ENCODE assay signal across 16 cellular contexts in genomic region chr2:1849450-1849849, GRCh38.
DNase-seq lines count a peak whose midpoint lies in the region; ATAC-seq, FAIRE-seq and TF ChIP-seq lines count a peak whose summit lies in the region.
"Had no signal": no experiment of that assay in that cellular context is flagged by ENCODE, and none has a peak within 500 bp of the region (broad histone marks: within the 10 kb centered on the region; RNA-seq: fewer than 3 reads in every experiment).

No MANE protein-coding gene starts in this region.

- no peaks in the 10 kb centered on the region for H3K23me2 ChIP-seq in H1 (ENCODE audit: low read depth, low read length)

- H3K27me3 ChIP-seq in left ventricle myocardium inferior (ENCODE audit: low read depth) (peaks cover 81% of the 10 kb centered on the region), H1 (replicated peaks in 1 of 4; ENCODE audit: control insufficient read depth in 3 of 4, extremely low read depth in 1 of 4, insufficient read depth in 3 of 4, low read length in 3 of 4) (no peaks in the 10 kb centered on the region), osteoblast (ENCODE audit: insufficient read depth, low read length) (peaks cover 29% of the 10 kb centered on the region), aorta (ENCODE audit: control insufficient read depth in 1 of 2, insufficient read depth in 2 of 2, low read length in 1 of 2) (no peaks in the 10 kb centered on the region), mesenchymal stem cell (ENCODE audit: control insufficient read depth in 1 of 2, insufficient read depth in 1 of 2, low read length in 2 of 2) (peaks cover 53 to 87% of the 10 kb centered on the region in 2 experiments)

- H3K4me2 ChIP-seq in H1 (ENCODE audit: insufficient read depth in 1 of 2, low read depth in 2 of 2, low read length in 2 of 2) (no peak overlapping the region), osteoblast (ENCODE audit: insufficient read depth, low read length) (no peak overlapping the region), mesenchymal stem cell (ENCODE audit: low read length, poor library complexity, severe bottlenecking) (no peak overlapping the region)

- H2BK15ac ChIP-seq in H1 (ENCODE audit: low read length) (no peak overlapping the region; the same call in 1 of the 2 replicates), mesenchymal stem cell (ENCODE audit: low read depth, poor library complexity, severe bottlenecking) (no peak overlapping the region)

- H4K91ac ChIP-seq in H1 (replicated peaks; ENCODE audit: insufficient read length, low read length) (no peak overlapping the region), mesenchymal stem cell (ENCODE audit: low read length) (no peak overlapping the region)

- H3K14ac ChIP-seq in H1 (ENCODE audit: insufficient read length) (no peak overlapping the region), mesenchymal stem cell (ENCODE audit: low read length in 2 of 2) (no peak overlapping the region)

- no peak for TF ChIP-seq POLR2A in H1 (IDR thresholded peaks at IDR 0.05; ENCODE audit: control extremely low read depth in 1 of 2, low read depth in 2 of 2, low read length in 2 of 2)

- no peaks in the 10 kb centered on the region for H4K20me1 ChIP-seq in H1 (replicated peaks in 1 of 2; ENCODE audit: control insufficient read depth in 1 of 2, insufficient read depth in 2 of 2, low read length in 2 of 2)
- no peaks in the 10 kb centered on the region for H4K20me1 ChIP-seq in osteoblast (ENCODE audit: insufficient read depth, low read length)

- H3K27ac ChIP-seq in left ventricle myocardium inferior (replicated peaks) (no peak overlapping the region), H1 (ENCODE audit: low read depth, low read length) (no peak overlapping the region), osteoblast (ENCODE audit: low read depth, low read length) (no peak overlapping the region), aorta (ENCODE audit: low read depth in 1 of 2, low read length in 2 of 2) (no peak overlapping the region), mesenchymal stem cell (ENCODE audit: low read length, poor library complexity, severe bottlenecking) (no peak overlapping the region)
- H3K27ac ChIP-seq: 22Rv1, C4-2B had no signal

- intact Hi-C loops in cardiac septum (cut with DNase I) = no loop called here
- intact Hi-C loops in left ventricle myocardium inferior (cut with micrococcal nuclease) = no loop called here
- intact Hi-C loops in aorta (cut with DNase I) = no loop called here

- H3K4me3 ChIP-seq in left ventricle myocardium inferior (no peak overlapping the region), H1 (ENCODE audit: extremely low read depth in 1 of 4, insufficient read depth in 2 of 4, low read depth in 3 of 4, low read length in 4 of 4) (no peak overlapping the region), osteoblast (ENCODE audit: insufficient read depth, low read length) (no peak overlapping the region), aorta (ENCODE audit: low read length in 2 of 2) (no peak overlapping the region), mesenchymal stem cell (ENCODE audit: insufficient read depth in 1 of 2, low read depth in 1 of 2, low read length in 2 of 2) (no peak overlapping the region)
- H3K4me3 ChIP-seq: GM12878 had no signal

- ATAC-seq in aorta (ENCODE audit: low FRiP score) (peak; percentile 38), HG03025 (IDR thresholded peaks at IDR 0.05; ENCODE audit: low FRiP score, unreplicated experiment) (no peak)
- ATAC-seq: GM12878, HCT116 had no signal

- TF ChIP-seq RAD21 in H1 (IDR thresholded peaks at IDR 0.05 in 1 of 2, conservative IDR thresholded peaks at IDR 0.05 in 1 of 2; ENCODE audit: low read depth in 2 of 2, low read length in 2 of 2) = no peak

- H2BK5ac ChIP-seq in H1 (ENCODE audit: low read depth, low read length) (no peak overlapping the region), mesenchymal stem cell (ENCODE audit: low read depth, low read length, poor library complexity, severe bottlenecking) (no peak overlapping the region)

- H3K18ac ChIP-seq in H1 (ENCODE audit: extremely low read depth, low read length) = no peak overlapping the region
- no peak overlapping the region for H3K18ac ChIP-seq in mesenchymal stem cell (ENCODE audit: low read depth in 1 of 2, low read length in 2 of 2)

- H3K4ac ChIP-seq in H1 (replicated peaks; ENCODE audit: insufficient read length, low read depth, low read length) = no peak overlapping the region
- H3K4ac ChIP-seq in mesenchymal stem cell (ENCODE audit: low read depth in 1 of 2, low read length in 2 of 2) = no peak overlapping the region

- H2BK120ac ChIP-seq in H1 (replicated peaks; ENCODE audit: low read depth, low read length) = no peak overlapping the region
- no peak overlapping the region for H2BK120ac ChIP-seq in mesenchymal stem cell (ENCODE audit: low read depth, low read length)

- CTCF ChIA-PET in H1 (lab: Charles Lee; ENCODE audit: partially characterized antibody) = interaction anchor here (0.6 to 1.2 kb wide), 5 partner anchors 9 to 1575 kb away, joined by 3 to 5 read pairs (median 4); no protein-coding TSS in a partner anchor

- DNase-seq in cardiac septum (ENCODE audit: low spot score) = peak; percentile 70
- no peak for DNase-seq in left ventricle myocardium inferior
- no peak for DNase-seq in H1 (ENCODE audit: low read depth in 1 of 2, low spot score in 2 of 2)
- peak; percentile 66 for DNase-seq in osteoblast (ENCODE audit: insufficient read length, low spot score, missing footprints)
- no peak for DNase-seq in aorta
- no peak for DNase-seq in mesenchymal stem cell
- no peak for DNase-seq in NCI-H2107 treated with DMSO at 0.1 percent for 48 hours (lab: John Stamatoyannopoulos, UW; ENCODE audit: unreplicated experiment)
- DNase-seq: AML-193; CD4-positive, alpha-beta memory T cell; DMS79 had no signal

- H3K9ac ChIP-seq in H1 (replicated peaks in 1 of 4; ENCODE audit: extremely low read depth in 1 of 4, low read depth in 3 of 4, low read length in 3 of 4) = no peak overlapping the region
- no peak overlapping the region for H3K9ac ChIP-seq in mesenchymal stem cell (ENCODE audit: low read length)

- no peaks in the 10 kb centered on the region for H3K36me3 ChIP-seq in left ventricle myocardium inferior
- H3K36me3 ChIP-seq in H1 (ENCODE audit: control insufficient read depth in 2 of 4, insufficient read depth in 4 of 4, low read length in 3 of 4) = no peaks in the 10 kb centered on the region
- H3K36me3 ChIP-seq in osteoblast (ENCODE audit: insufficient read depth, low read length) = no peaks in the 10 kb centered on the region
- H3K36me3 ChIP-seq in aorta (ENCODE audit: control insufficient read depth in 1 of 2, insufficient read depth in 2 of 2, low read length in 1 of 2) = no peaks in the 10 kb centered on the region
- no peaks in the 10 kb centered on the region for H3K36me3 ChIP-seq in mesenchymal stem cell (ENCODE audit: control insufficient read depth in 1 of 2, insufficient read depth in 2 of 2, low read depth in 1 of 2, low read length in 2 of 2)

- peaks cover 2% of the 10 kb centered on the region for H3K4me1 ChIP-seq in left ventricle myocardium inferior
- H3K4me1 ChIP-seq in H1 (replicated peaks in 1 of 4; ENCODE audit: control insufficient read depth in 3 of 4, insufficient read depth in 4 of 4, low read length in 3 of 4) = peaks cover 0 to 10% (median 3%) of the 10 kb centered on the region in 4 experiments; a peak in 4 of 7 replicates
- no peaks in the 10 kb centered on the region for H3K4me1 ChIP-seq in osteoblast (ENCODE audit: insufficient read depth, low read length)
- no peaks in the 10 kb centered on the region for H3K4me1 ChIP-seq in aorta (ENCODE audit: control insufficient read depth in 1 of 2, insufficient read depth in 2 of 2, low read length in 2 of 2)
- H3K4me1 ChIP-seq in mesenchymal stem cell (ENCODE audit: control insufficient read depth, insufficient read depth, low read depth, low read length) = peaks cover 2% of the 10 kb centered on the region

- TF ChIP-seq EP300 in H1 (IDR thresholded peaks at IDR 0.05; ENCODE audit: borderline replicate concordance in 1 of 2, low read depth in 2 of 2, low read length in 2 of 2) = no peak

- H3K9me3 ChIP-seq in left ventricle myocardium inferior (replicated peaks) (no peaks in the 10 kb centered on the region), H1 (ENCODE audit: insufficient read depth in 2 of 2, low read depth in 1 of 2, low read length in 1 of 2) (no peaks in the 10 kb centered on the region), osteoblast (ENCODE audit: low read depth, low read length) (no peaks in the 10 kb centered on the region), aorta (ENCODE audit: control insufficient read depth, low read length) (no peaks in the 10 kb centered on the region), mesenchymal stem cell (ENCODE audit: control insufficient read depth, low read length) (no peaks in the 10 kb centered on the region)

- peak overlapping the region; percentile 1; the same call in 1 of the 2 replicates for H2BK12ac ChIP-seq in H1 (ENCODE audit: low read depth, low read length)
- H2BK12ac ChIP-seq in mesenchymal stem cell (ENCODE audit: low read length in 2 of 2) = no peak overlapping the region

- no peak overlapping the region for H2BK20ac ChIP-seq in H1 (ENCODE audit: low read length)

- no peaks in the 10 kb centered on the region for H3K79me2 ChIP-seq in H1 (ENCODE audit: control insufficient read depth in 1 of 2, insufficient read depth in 2 of 2, low read length in 2 of 2)
- no peaks in the 10 kb centered on the region for H3K79me2 ChIP-seq in osteoblast (ENCODE audit: insufficient read depth, low read length)

- TF ChIP-seq CTCF in left ventricle myocardium inferior (IDR thresholded peaks at IDR 0.05; ENCODE audit: borderline replicate concordance) (no peak), H1 (IDR thresholded peaks at IDR 0.05; ENCODE audit: control extremely low read depth in 1 of 3, insufficient read depth in 1 of 3, low read depth in 1 of 3, low read length in 3 of 3) (no peak), osteoblast (IDR thresholded peaks at IDR 0.05; ENCODE audit: extremely low read depth, low read depth, low read length) (no peak)

- H3K23ac ChIP-seq in H1 (ENCODE audit: insufficient read length) = no peak overlapping the region
- H3K23ac ChIP-seq in mesenchymal stem cell (ENCODE audit: low read length in 2 of 2) = no peak overlapping the region

- no peak overlapping the region for H3K56ac ChIP-seq in H1 (replicated peaks; ENCODE audit: insufficient read length, low read depth, low read length)

- WGBS in H1 (ENCODE audit: extremely low coverage in 1 of 2, insufficient coverage in 1 of 2, insufficient read length in 1 of 2, insufficient replicate concordance in 2 of 2, low coverage in 1 of 2, low lambda C conversion rate in 2 of 2, missing lambda C conversion rate in 1 of 2), 2 experiments = 78% methylated on average over 10 of the region's 10 CpGs; no CpG with 5 or more reads in 1 of the 2 experiments
- 78 to 81% methylated on average over 10 of the region's 10 CpGs for WGBS in aorta, 2 donors
- 82% methylated on average over 10 of the region's 10 CpGs for WGBS in mesenchymal stem cell

- no peak overlapping the region for H4K5ac ChIP-seq in H1 (ENCODE audit: insufficient read length, low read depth, low read length)

- H2AFZ ChIP-seq in H1 (ENCODE audit: low read length) (no peak overlapping the region), osteoblast (ENCODE audit: low read length) (no peak overlapping the region), mesenchymal stem cell (ENCODE audit: low read depth, low read length) (no peak overlapping the region)

- POLR2A ChIA-PET in H1 (lab: Charles Lee; ENCODE audit: partially characterized antibody) = interaction anchor here (1.3 kb wide), 1 partner anchor 10 kb away, joined by 3 read pairs; no protein-coding TSS in a partner anchor

- no peak for FAIRE-seq in H1 (lab: Jason Lieb, UNC)
- FAIRE-seq: GM12878, H54 had no signal

- H3K79me1 ChIP-seq in H1 (ENCODE audit: low read depth, low read length) = no peaks in the 10 kb centered on the region
- H3K79me1 ChIP-seq in mesenchymal stem cell (replicated peaks; ENCODE audit: low read length, poor library complexity, severe bottlenecking) = no peaks in the 10 kb centered on the region

- no peak overlapping the region for H2AK5ac ChIP-seq in H1 (ENCODE audit: low read depth, low read length)
- H2AK5ac ChIP-seq in mesenchymal stem cell (ENCODE audit: low read length, severe bottlenecking) = no peak overlapping the region

- no peak overlapping the region; the same call in 1 of the 2 replicates for H4K8ac ChIP-seq in H1 (ENCODE audit: extremely low read depth, insufficient read depth, low read length)
- no peak overlapping the region for H4K8ac ChIP-seq in mesenchymal stem cell (ENCODE audit: low read length)

Comparison
In these comparisons a context has a peak if more than half of its experiments do, and no peak if none do; other contexts are left out.
1. DNase-seq: peak in cardiac septum (single experiment) and osteoblast (single experiment); none in left ventricle myocardium inferior (single experiment), H1 (0 of 2), aorta (0 of 2), mesenchymal stem cell (single experiment) and NCI-H2107 treated with DMSO at 0.1 percent for 48 hours (single experiment).